10 cellular contexts compared by ENCODE assay signal in genomic region chr9:137187386-137187785, GRCh38. TPM values are rescaled to one million over a fixed set of nuclear protein-coding genes. Genes with fewer than 3 reads are reported as not detected.
A peak's percentile ranks its signal among the peaks of the same experiment; 100 is the strongest.
DNase-seq lines count a peak whose midpoint lies in the region; ATAC-seq, FAIRE-seq and TF ChIP-seq lines count a peak whose summit lies in the region.
"Had no signal": no experiment of that assay in that cellular context is flagged by ENCODE, and none has a peak within 500 bp of the region (broad histone marks: within the 10 kb centered on the region; RNA-seq: fewer than 3 reads in every experiment).

No MANE protein-coding gene starts in this region.

- intact Hi-C loops in activated CD4-positive, alpha-beta T cell treated with anti-CD3 and anti-CD28 coated beads for 36 hours (cut with DNase I, micrococcal nuclease): loop anchor here in 1 of 2 experiments (5.0 kb wide), 1 partner anchor 35 kb away; the partner anchor contains the start of gene RNF208
- intact Hi-C loops in HepG2 (cut with micrococcal nuclease; ENCODE audit: unreplicated experiment) (no loop called here), testis (cut with DNase I; ENCODE audit: low total_unique reads) (no loop called here)

- no peak for TF ChIP-seq RAD21 in HepG2 (CRISPR knock-in tag; IDR thresholded peaks at IDR 0.05)

- H3K27ac Mint-ChIP-seq in activated CD4-positive, alpha-beta T cell treated with anti-CD3 and anti-CD28 coated beads for 36 hours: peak overlapping the region; percentile 77
- H3K27ac Mint-ChIP-seq in activated naive CD8-positive, alpha-beta T cell treated with anti-CD3 and anti-CD28 coated beads, Interleukin-2, amount 50 U/mL, for 24 hours: peak overlapping the region; percentile 89

- H3K4me1 Mint-ChIP-seq in activated CD4-positive, alpha-beta T cell treated with anti-CD3 and anti-CD28 coated beads for 36 hours: peaks cover 33% of the 10 kb centered on the region
- H3K4me1 Mint-ChIP-seq in activated naive CD8-positive, alpha-beta T cell treated with anti-CD3 and anti-CD28 coated beads, Interleukin-2, amount 50 U/mL, for 24 hours: peaks cover 38% of the 10 kb centered on the region

- H3K9me3 Mint-ChIP-seq in activated CD4-positive, alpha-beta T cell treated with anti-CD3 and anti-CD28 coated beads for 36 hours (ENCODE audit: low read depth): no peaks in the 10 kb centered on the region
- no peaks in the 10 kb centered on the region for H3K9me3 Mint-ChIP-seq in activated naive CD8-positive, alpha-beta T cell treated with anti-CD3 and anti-CD28 coated beads, Interleukin-2, amount 50 U/mL, for 24 hours

- H4K20me1 ChIP-seq in HepG2 (ENCODE audit: insufficient read depth, low read length): no peaks in the 10 kb centered on the region

- no peaks in the 10 kb centered on the region for H3K9me3 ChIP-seq in HepG2 (ENCODE audit: low read length)
- no peaks in the 10 kb centered on the region for H3K9me3 ChIP-seq in testis

- CTCF ChIA-PET in activated CD4-positive, alpha-beta T cell treated with anti-CD3 and anti-CD28 coated beads for 36 hours (lab: Charles Lee): no interaction called here
- CTCF ChIA-PET in HepG2 (lab: Yijun Ruan, JAX; ENCODE audit: low intra/inter-chr PET ratio, low total read pairs): interaction anchor here (2.6 kb wide), 1 partner anchor 48 kb away, joined by 19 read pairs; no protein-coding TSS in a partner anchor

- no peak for DNase-seq in activated CD4-positive, alpha-beta T cell treated with anti-CD3 and anti-CD28 coated beads for 36 hours
- DNase-seq in activated CD4-positive, alpha-beta T cell treated with anti-CD3 and anti-CD28 coated beads, Interleukin-2, amount 50 U/mL, for 4 hours: no peak
- DNase-seq in activated naive CD8-positive, alpha-beta T cell treated with anti-CD3 and anti-CD28 coated beads, Interleukin-2, amount 50 U/mL, for 24 hours: no peak
- DNase-seq in HepG2 (ENCODE audit: low spot score) (no peak), testis (no peak), erythroblast (lab: John Stamatoyannopoulos, UW) (no peak), NOMO-1 treated with DMSO at 0.1 percent for 48 hours (lab: John Stamatoyannopoulos, UW; ENCODE audit: unreplicated experiment) (no peak)
- DNase-seq: activated CD4-positive, CD25-positive, alpha-beta regulatory T cell had no signal

- peak overlapping the region; percentile 91 for H3K4me3 Mint-ChIP-seq in activated CD4-positive, alpha-beta T cell treated with anti-CD3 and anti-CD28 coated beads for 36 hours
- peak overlapping the region; percentile 92 for H3K4me3 Mint-ChIP-seq in activated naive CD8-positive, alpha-beta T cell treated with anti-CD3 and anti-CD28 coated beads, Interleukin-2, amount 50 U/mL, for 24 hours

- H2AFZ ChIP-seq in HepG2 (ENCODE audit: low read length): no peak overlapping the region

- POLR2A ChIA-PET in activated CD4-positive, alpha-beta T cell treated with anti-CD3 and anti-CD28 coated beads for 36 hours (lab: Charles Lee): interaction anchor here (1.0 kb wide), 1 partner anchor 160 kb away, joined by 3 read pairs; no protein-coding TSS in a partner anchor
- POLR2A ChIA-PET in HepG2 (lab: Yijun Ruan, JAX): interaction anchor here (2.1 to 3.8 kb wide), 4 partner anchors 11 to 57 kb away, joined by 12 to 52 read pairs (median 36); partner anchors contain the start of gene TPRN

- in situ Hi-C loops in HepG2 (cut with HindIII; ENCODE audit: extremely low pct_ligation_motif_present, low pct_unique_long_range_greater_than_20kb): loop anchor here (5.0 kb wide), 1 partner anchor 40 kb away; the partner anchor contains the start of genes CYSRT1 and RNF224

- no peak for TF ChIP-seq CTCF in HepG2 (CRISPR knock-in tag; IDR thresholded peaks at IDR 0.05)
- TF ChIP-seq CTCF in testis (IDR thresholded peaks at IDR 0.05): no peak

- H3K27ac ChIP-seq in HepG2 (ENCODE audit: extremely low read length, insufficient read depth, low read length) (no peak overlapping the region), testis (no peak overlapping the region)

- H3K4me1 ChIP-seq in HepG2 (ENCODE audit: insufficient read depth, low read length) (peaks cover 28% of the 10 kb centered on the region), testis (peaks cover 26% of the 10 kb centered on the region)

- peaks cover 26 to 41% of the 10 kb centered on the region in 2 experiments; a peak in 3 of 5 replicates for H3K36me3 ChIP-seq in HepG2 (replicated peaks in 1 of 2; ENCODE audit: control insufficient read depth in 1 of 2, insufficient read depth in 2 of 2, low read length in 2 of 2)
- no peaks in the 10 kb centered on the region for H3K36me3 ChIP-seq in testis (ENCODE audit: low read depth, missing control alignments)

- peaks cover 12% of the 10 kb centered on the region for H3K36me3 Mint-ChIP-seq in activated CD4-positive, alpha-beta T cell treated with anti-CD3 and anti-CD28 coated beads for 36 hours (ENCODE audit: low read depth)
- peaks cover 11% of the 10 kb centered on the region for H3K36me3 Mint-ChIP-seq in activated naive CD8-positive, alpha-beta T cell treated with anti-CD3 and anti-CD28 coated beads, Interleukin-2, amount 50 U/mL, for 24 hours (ENCODE audit: low read depth)

- peak overlapping the region; percentile 87 for H3K9ac ChIP-seq in HepG2 (ENCODE audit: insufficient read depth, low read depth, low read length)

- no peaks in the 10 kb centered on the region for H3K27me3 Mint-ChIP-seq in activated CD4-positive, alpha-beta T cell treated with anti-CD3 and anti-CD28 coated beads for 36 hours
- H3K27me3 Mint-ChIP-seq in activated naive CD8-positive, alpha-beta T cell treated with anti-CD3 and anti-CD28 coated beads, Interleukin-2, amount 50 U/mL, for 24 hours: no peaks in the 10 kb centered on the region

- H3K79me2 ChIP-seq in HepG2 (ENCODE audit: insufficient read depth, low read length): peaks cover 26% of the 10 kb centered on the region

- no peaks in the 10 kb centered on the region for H3K27me3 ChIP-seq in HepG2 (ENCODE audit: control insufficient read depth in 1 of 2, insufficient read depth in 2 of 2, low read length in 2 of 2)
- H3K27me3 ChIP-seq in testis: no peaks in the 10 kb centered on the region

- H3K4me3 ChIP-seq in HepG2 (replicated peaks in 1 of 3; ENCODE audit: insufficient read depth in 1 of 3, low read depth in 2 of 3, low read length in 3 of 3) (peak overlapping the region; percentile 84 to 99 (median 97)), testis (peak overlapping the region; percentile 96 to 98)

- no peak for TF ChIP-seq POLR2A in HepG2 (IDR thresholded peaks at IDR 0.05; ENCODE audit: insufficient read depth in 1 of 2, low read depth in 2 of 2, low read length in 2 of 2)
- TF ChIP-seq POLR2A in testis (IDR thresholded peaks at IDR 0.05): no peak
- TF ChIP-seq POLR2A in erythroblast (IDR thresholded peaks at IDR 0.05; ENCODE audit: low read length): no peak

- peak overlapping the region; percentile 90 for H3K4me2 ChIP-seq in HepG2 (ENCODE audit: low read depth, low read length)

- no peak for FAIRE-seq in HepG2 (lab: Jason Lieb, UNC)

- ATAC-seq in activated CD4-positive, alpha-beta T cell treated with anti-CD3 and anti-CD28 coated beads for 36 hours: no peak
- ATAC-seq in activated naive CD8-positive, alpha-beta T cell treated with anti-CD3 and anti-CD28 coated beads, Interleukin-2, amount 50 U/mL, for 24 hours: no peak
- ATAC-seq in HepG2 (no peak), GM21576 (IDR thresholded peaks at IDR 0.05; ENCODE audit: unreplicated experiment) (no peak)

- BruUV-seq in HepG2 (replicated peaks; lab: Mats Ljungman, UMichigan): no TSS peak

- 65% methylated on average over 11 of the region's 15 CpGs for WGBS in HepG2 (ENCODE audit: low lambda C conversion rate)
- WGBS in testis, 2 donors: 52 to 76% methylated on average over 15 of the region's 15 CpGs

- TF ChIP-seq EP300 in HepG2 (IDR thresholded peaks at IDR 0.05; ENCODE audit: low read depth in 2 of 2, low read length in 2 of 2) (no peak), HepG2 (CRISPR knock-in tag; IDR thresholded peaks at IDR 0.05; ENCODE audit: borderline replicate concordance) (no peak)

RNA-seq across cellular contexts. Expression of gene ANAPC2, which starts 1.0 kb away (rescaled TPM):
- total RNA-seq in activated CD4-positive, alpha-beta T cell treated with anti-CD3 and anti-CD28 coated beads for 36 hours: 10 to 100 TPM; 30.8 to 38.4 TPM
- total RNA-seq in HepG2 (2016; rRNA removed; fragmentation: Illumina TruSeq; extraction: Trizol) (7.4 and 12.3 TPM in 2 replicates), testis (10 to 100 TPM; 91.0 to 98.5 TPM)
- 22.4 and 23.5 TPM in 2 replicates for total RNA-seq in HepG2 (2016; cell fraction: cytosol; rRNA removed; fragmentation: Illumina TruSeq; extraction: Trizol; ENCODE audit: low read depth)
- total RNA-seq in HepG2 (2016; cell fraction: insoluble cytoplasmic fraction; rRNA removed; fragmentation: Illumina TruSeq; extraction: Trizol): 6.6 and 15.0 TPM in 2 replicates
- total RNA-seq in HepG2 (2016; cell fraction: membrane; rRNA removed; fragmentation: Illumina TruSeq; extraction: Trizol): 6.3 and 6.7 TPM in 2 replicates
- total RNA-seq in HepG2 (2016; cell fraction: nucleus; rRNA removed; fragmentation: Illumina TruSeq; extraction: Trizol): 17.6 and 21.6 TPM in 2 replicates
- polyA plus RNA-seq in HepG2 (2011; rRNA removed) (15.4 and 21.6 TPM in 2 replicates), testis (ENCODE audit: insufficient read depth, low read depth, low replicate concordance) (80.6 TPM)
- polyA plus RNA-seq in HepG2 (2011; cell fraction: cytosol; rRNA removed): 5.4 and 9.8 TPM in 2 replicates
- 144 and 175 TPM in 2 replicates for polyA plus RNA-seq in HepG2 (2011; cell fraction: nucleus; rRNA removed)
- polyA plus RNA-seq in HepG2 (2012): 13.6 and 16.6 TPM in 2 replicates
- polyA plus RNA-seq in HepG2 (2016; cell fraction: cytosol; fragmentation: Illumina TruSeq; extraction: Trizol; ENCODE audit: low read depth): 2.4 and 3.3 TPM in 2 replicates
- 11.2 and 14.3 TPM in 2 replicates for polyA plus RNA-seq in HepG2 (2016; cell fraction: insoluble cytoplasmic fraction; fragmentation: Illumina TruSeq; extraction: Trizol; ENCODE audit: low read depth)
- 4.1 TPM in 2 replicates for polyA plus RNA-seq in HepG2 (2016; cell fraction: membrane; fragmentation: Illumina TruSeq; extraction: Trizol; ENCODE audit: low read depth)
- polyA plus RNA-seq in HepG2 (2016; cell fraction: nucleus; fragmentation: Illumina TruSeq; extraction: Trizol; ENCODE audit: insufficient read depth, low read depth): 64.9 and 72.0 TPM in 2 replicates
- polyA minus RNA-seq in HepG2 (2011; rRNA and poly(A)+ RNA removed; ENCODE audit: low replicate concordance): 27.3 and 55.4 TPM in 2 replicates
- 14.7 and 17.5 TPM in 2 replicates for polyA minus RNA-seq in HepG2 (2011; cell fraction: cytosol; rRNA and poly(A)+ RNA removed)
- polyA minus RNA-seq in HepG2 (2011; cell fraction: nucleus; rRNA and poly(A)+ RNA removed): 33.0 and 36.8 TPM in 2 replicates

RNA-seq across cellular contexts. Expression of gene SSNA1, which starts 1.1 kb away (rescaled TPM):
- 10 to 100 TPM; 53.6 to 58.6 TPM for total RNA-seq in activated CD4-positive, alpha-beta T cell treated with anti-CD3 and anti-CD28 coated beads for 36 hours
- total RNA-seq in HepG2 (2016; rRNA removed; fragmentation: Illumina TruSeq; extraction: Trizol) (41.2 and 49.4 TPM in 2 replicates), testis (100 to 1,000 TPM; 134 to 137 TPM)
- total RNA-seq in HepG2 (2016; cell fraction: cytosol; rRNA removed; fragmentation: Illumina TruSeq; extraction: Trizol; ENCODE audit: low read depth): 92.0 and 105 TPM in 2 replicates
- total RNA-seq in HepG2 (2016; cell fraction: insoluble cytoplasmic fraction; rRNA removed; fragmentation: Illumina TruSeq; extraction: Trizol): 41.5 and 51.7 TPM in 2 replicates
- 94.3 and 110 TPM in 2 replicates for total RNA-seq in HepG2 (2016; cell fraction: membrane; rRNA removed; fragmentation: Illumina TruSeq; extraction: Trizol)
- total RNA-seq in HepG2 (2016; cell fraction: nucleus; rRNA removed; fragmentation: Illumina TruSeq; extraction: Trizol): 19.3 TPM in 2 replicates
- polyA plus RNA-seq in HepG2 (2011; rRNA removed) (35.9 and 44.8 TPM in 2 replicates), testis (ENCODE audit: insufficient read depth, low read depth, low replicate concordance) (211 TPM)
- 38.7 and 58.7 TPM in 2 replicates for polyA plus RNA-seq in HepG2 (2011; cell fraction: cytosol; rRNA removed)
- 26.1 and 28.6 TPM in 2 replicates for polyA plus RNA-seq in HepG2 (2011; cell fraction: nucleus; rRNA removed)
- polyA plus RNA-seq in HepG2 (2012): 18.0 and 31.4 TPM in 2 replicates
- 109 and 132 TPM in 2 replicates for polyA plus RNA-seq in HepG2 (2016; cell fraction: cytosol; fragmentation: Illumina TruSeq; extraction: Trizol; ENCODE audit: low read depth)
- polyA plus RNA-seq in HepG2 (2016; cell fraction: insoluble cytoplasmic fraction; fragmentation: Illumina TruSeq; extraction: Trizol; ENCODE audit: low read depth): 49.3 and 50.3 TPM in 2 replicates
- polyA plus RNA-seq in HepG2 (2016; cell fraction: membrane; fragmentation: Illumina TruSeq; extraction: Trizol; ENCODE audit: low read depth): 89.4 and 104 TPM in 2 replicates
- 39.2 and 44.3 TPM in 2 replicates for polyA plus RNA-seq in HepG2 (2016; cell fraction: nucleus; fragmentation: Illumina TruSeq; extraction: Trizol; ENCODE audit: insufficient read depth, low read depth)
- polyA minus RNA-seq in HepG2 (2011; rRNA and poly(A)+ RNA removed; ENCODE audit: low replicate concordance): 18.2 and 39.2 TPM in 2 replicates
- 12.4 and 13.8 TPM in 2 replicates for polyA minus RNA-seq in HepG2 (2011; cell fraction: cytosol; rRNA and poly(A)+ RNA removed)
- polyA minus RNA-seq in HepG2 (2011; cell fraction: nucleus; rRNA and poly(A)+ RNA removed): 4.1 TPM in 2 replicates

RNA-seq across cellular contexts. Expression of gene TPRN, which starts 13.2 kb away (rescaled TPM):
- 1 to 10 TPM; 5.6 to 5.8 TPM for total RNA-seq in activated CD4-positive, alpha-beta T cell treated with anti-CD3 and anti-CD28 coated beads for 36 hours
- total RNA-seq in HepG2 (2016; rRNA removed; fragmentation: Illumina TruSeq; extraction: Trizol): 17.5 and 19.2 TPM in 2 replicates
- 5.6 and 22.6 TPM in 2 replicates for total RNA-seq in HepG2 (2016; cell fraction: cytosol; rRNA removed; fragmentation: Illumina TruSeq; extraction: Trizol; ENCODE audit: low read depth)
- total RNA-seq in HepG2 (2016; cell fraction: insoluble cytoplasmic fraction; rRNA removed; fragmentation: Illumina TruSeq; extraction: Trizol): 15.6 and 20.1 TPM in 2 replicates
- 14.6 and 15.6 TPM in 2 replicates for total RNA-seq in HepG2 (2016; cell fraction: membrane; rRNA removed; fragmentation: Illumina TruSeq; extraction: Trizol)
- total RNA-seq in HepG2 (2016; cell fraction: nucleus; rRNA removed; fragmentation: Illumina TruSeq; extraction: Trizol): 13.8 and 14.1 TPM in 2 replicates
- polyA plus RNA-seq in HepG2 (2011; rRNA removed): 10.1 and 12.4 TPM in 2 replicates
- 8.3 and 14.4 TPM in 2 replicates for polyA plus RNA-seq in HepG2 (2011; cell fraction: cytosol; rRNA removed)
- 41.5 and 45.5 TPM in 2 replicates for polyA plus RNA-seq in HepG2 (2011; cell fraction: nucleus; rRNA removed)
- 12.2 and 16.0 TPM in 2 replicates for polyA plus RNA-seq in HepG2 (2012)
- polyA plus RNA-seq in HepG2 (2016; cell fraction: cytosol; fragmentation: Illumina TruSeq; extraction: Trizol; ENCODE audit: low read depth): 6.0 and 6.8 TPM in 2 replicates
- polyA plus RNA-seq in HepG2 (2016; cell fraction: insoluble cytoplasmic fraction; fragmentation: Illumina TruSeq; extraction: Trizol; ENCODE audit: low read depth): 17.5 and 21.2 TPM in 2 replicates
- polyA plus RNA-seq in HepG2 (2016; cell fraction: membrane; fragmentation: Illumina TruSeq; extraction: Trizol; ENCODE audit: low read depth): 10.8 and 12.2 TPM in 2 replicates
- polyA plus RNA-seq in HepG2 (2016; cell fraction: nucleus; fragmentation: Illumina TruSeq; extraction: Trizol; ENCODE audit: insufficient read depth, low read depth): 25.7 and 31.2 TPM in 2 replicates
- 13.0 and 24.4 TPM in 2 replicates for polyA minus RNA-seq in HepG2 (2011; rRNA and poly(A)+ RNA removed; ENCODE audit: low replicate concordance)
- 14.2 and 15.9 TPM in 2 replicates for polyA minus RNA-seq in HepG2 (2011; cell fraction: cytosol; rRNA and poly(A)+ RNA removed)
- polyA minus RNA-seq in HepG2 (2011; cell fraction: nucleus; rRNA and poly(A)+ RNA removed): 10.0 and 12.4 TPM in 2 replicates
- 10 to 100 TPM; 25.9 to 35.2 TPM for total RNA-seq in testis
- 17.2 TPM for polyA plus RNA-seq in testis (ENCODE audit: insufficient read depth, low read depth, low replicate concordance)

RNA-seq across cellular contexts. Expression of gene TMEM210, which starts 15.5 kb away (rescaled TPM):
- not detected for total RNA-seq in activated CD4-positive, alpha-beta T cell treated with anti-CD3 and anti-CD28 coated beads for 36 hours
- total RNA-seq in HepG2 (2016; rRNA removed; fragmentation: Illumina TruSeq; extraction: Trizol): not detected in 2 replicates
- total RNA-seq in HepG2 (2016; cell fraction: cytosol; rRNA removed; fragmentation: Illumina TruSeq; extraction: Trizol; ENCODE audit: low read depth): not detected in 2 replicates
- total RNA-seq in HepG2 (2016; cell fraction: insoluble cytoplasmic fraction; rRNA removed; fragmentation: Illumina TruSeq; extraction: Trizol): not detected in 2 replicates
- total RNA-seq in HepG2 (2016; cell fraction: membrane; rRNA removed; fragmentation: Illumina TruSeq; extraction: Trizol): not detected in 2 replicates
- total RNA-seq in HepG2 (2016; cell fraction: nucleus; rRNA removed; fragmentation: Illumina TruSeq; extraction: Trizol): not detected in 2 replicates
- polyA plus RNA-seq in HepG2 (2011; rRNA removed): not detected in 2 replicates
- polyA plus RNA-seq in HepG2 (2011; cell fraction: cytosol; rRNA removed): not detected in 2 replicates
- polyA plus RNA-seq in HepG2 (2011; cell fraction: nucleus; rRNA removed): not detected in 2 replicates
- polyA plus RNA-seq in HepG2 (2012): not detected in 2 replicates
- polyA plus RNA-seq in HepG2 (2016; cell fraction: cytosol; fragmentation: Illumina TruSeq; extraction: Trizol; ENCODE audit: low read depth): not detected in 2 replicates
- not detected in 2 replicates for polyA plus RNA-seq in HepG2 (2016; cell fraction: insoluble cytoplasmic fraction; fragmentation: Illumina TruSeq; extraction: Trizol; ENCODE audit: low read depth)
- not detected in 2 replicates for polyA plus RNA-seq in HepG2 (2016; cell fraction: membrane; fragmentation: Illumina TruSeq; extraction: Trizol; ENCODE audit: low read depth)
- polyA plus RNA-seq in HepG2 (2016; cell fraction: nucleus; fragmentation: Illumina TruSeq; extraction: Trizol; ENCODE audit: insufficient read depth, low read depth): not detected in 2 replicates
- 0.19 TPM in 1 of 2 replicates, not detected in the other for polyA minus RNA-seq in HepG2 (2011; rRNA and poly(A)+ RNA removed; ENCODE audit: low replicate concordance)
- polyA minus RNA-seq in HepG2 (2011; cell fraction: cytosol; rRNA and poly(A)+ RNA removed): not detected in 2 replicates
- polyA minus RNA-seq in HepG2 (2011; cell fraction: nucleus; rRNA and poly(A)+ RNA removed): not detected in 2 replicates
- 10 to 100 TPM; 19.8 to 37.9 TPM for total RNA-seq in testis
- 83.2 TPM for polyA plus RNA-seq in testis (ENCODE audit: insufficient read depth, low read depth, low replicate concordance)
- total RNA-seq: pulmonary artery endothelial cell had no signal

RNA-seq across cellular contexts. Expression of gene LRRC26, which starts 17.5 kb away (rescaled TPM):
- total RNA-seq in activated CD4-positive, alpha-beta T cell treated with anti-CD3 and anti-CD28 coated beads for 36 hours: not detected
- total RNA-seq in HepG2 (2016; rRNA removed; fragmentation: Illumina TruSeq; extraction: Trizol) (not detected in 2 replicates), testis (1 to 10 TPM; 2.4 to 5.1 TPM)
- total RNA-seq in HepG2 (2016; cell fraction: cytosol; rRNA removed; fragmentation: Illumina TruSeq; extraction: Trizol; ENCODE audit: low read depth): not detected in 2 replicates
- total RNA-seq in HepG2 (2016; cell fraction: insoluble cytoplasmic fraction; rRNA removed; fragmentation: Illumina TruSeq; extraction: Trizol): not detected in 2 replicates
- not detected in 2 replicates for total RNA-seq in HepG2 (2016; cell fraction: membrane; rRNA removed; fragmentation: Illumina TruSeq; extraction: Trizol)
- not detected in 2 replicates for total RNA-seq in HepG2 (2016; cell fraction: nucleus; rRNA removed; fragmentation: Illumina TruSeq; extraction: Trizol)
- polyA plus RNA-seq in HepG2 (2011; rRNA removed) (not detected in 2 replicates), testis (ENCODE audit: insufficient read depth, low read depth, low replicate concordance) (not detected)
- polyA plus RNA-seq in HepG2 (2011; cell fraction: cytosol; rRNA removed): 0.09 TPM in 1 of 2 replicates, not detected in the other
- polyA plus RNA-seq in HepG2 (2011; cell fraction: nucleus; rRNA removed): 0.18 and 0.26 TPM in 2 replicates
- not detected in 2 replicates for polyA plus RNA-seq in HepG2 (2012)
- polyA plus RNA-seq in HepG2 (2016; cell fraction: cytosol; fragmentation: Illumina TruSeq; extraction: Trizol; ENCODE audit: low read depth): not detected in 2 replicates
- not detected in 2 replicates for polyA plus RNA-seq in HepG2 (2016; cell fraction: insoluble cytoplasmic fraction; fragmentation: Illumina TruSeq; extraction: Trizol; ENCODE audit: low read depth)
- polyA plus RNA-seq in HepG2 (2016; cell fraction: membrane; fragmentation: Illumina TruSeq; extraction: Trizol; ENCODE audit: low read depth): not detected in 2 replicates
- not detected in 2 replicates for polyA plus RNA-seq in HepG2 (2016; cell fraction: nucleus; fragmentation: Illumina TruSeq; extraction: Trizol; ENCODE audit: insufficient read depth, low read depth)
- polyA minus RNA-seq in HepG2 (2011; rRNA and poly(A)+ RNA removed; ENCODE audit: low replicate concordance): 0.21 TPM in 1 of 2 replicates, not detected in the other
- not detected in 2 replicates for polyA minus RNA-seq in HepG2 (2011; cell fraction: cytosol; rRNA and poly(A)+ RNA removed)
- polyA minus RNA-seq in HepG2 (2011; cell fraction: nucleus; rRNA and poly(A)+ RNA removed): not detected in 2 replicates
- total RNA-seq: pulmonary artery endothelial cell had no signal
